Comparison of ENCODE assay signal across 1 cellular context in genomic region chr2:8625399-8626283, GRCh38.
TF ChIP-seq lines count a peak whose summit lies in the region.

No MANE protein-coding gene starts in this region.

TF ChIP-seq in HepG2, 621 proteins besides CTCF, POLR2A, EP300 and RAD21 (continued from another document and continues in another):
- TF ChIP-seq ATF6 (CRISPR knock-in tag; conservative IDR thresholded peaks at IDR 0.05) (0 out of 2 replicates have a peak, but pooled peaks have one; percentile 79), ONECUT2 (CRISPR knock-in tag; IDR thresholded peaks at IDR 0.05) (0 out of 2 replicates have a peak, but pooled peaks have one; percentile 30), ZNF598 (CRISPR knock-in tag; IDR thresholded peaks at IDR 0.05; ENCODE audit: borderline replicate concordance) (peak; percentile 83), ZNF275 (CRISPR knock-in tag; IDR thresholded peaks at IDR 0.05; ENCODE audit: borderline replicate concordance) (0 out of 2 replicates have a peak, but pooled peaks have one; percentile 47), PAX8 (CRISPR knock-in tag; IDR thresholded peaks at IDR 0.05; ENCODE audit: borderline replicate concordance) (no peak), HIVEP1 (CRISPR knock-in tag; IDR thresholded peaks at IDR 0.05) (peak; percentile 91; the same call in 1 of the 2 replicates), ZNF891 (CRISPR knock-in tag; IDR thresholded peaks at IDR 0.05) (peak; percentile 98), ZNF570 (CRISPR knock-in tag; IDR thresholded peaks at IDR 0.05; ENCODE audit: borderline replicate concordance) (0 out of 2 replicates have a peak, but pooled peaks have one; percentile 26), NFRKB (IDR thresholded peaks at IDR 0.05) (no peak), DZIP1 (CRISPR knock-in tag; IDR thresholded peaks at IDR 0.05) (peak; percentile 93), FOXO1 (CRISPR knock-in tag; IDR thresholded peaks at IDR 0.05) (peak; percentile 89), SIN3B (IDR thresholded peaks at IDR 0.05; ENCODE audit: low read length) (no peak), THAP9 (CRISPR knock-in tag; IDR thresholded peaks at IDR 0.05; ENCODE audit: borderline replicate concordance) (peak; percentile 85; the same call in 1 of the 2 replicates), ZBTB33 (CRISPR knock-in tag; IDR thresholded peaks at IDR 0.05) (peak; percentile 40; the same call in 1 of the 2 replicates), PBX3 (CRISPR knock-in tag; IDR thresholded peaks at IDR 0.05; ENCODE audit: borderline replicate concordance) (no peak), ATF4 (CRISPR knock-in tag; IDR thresholded peaks at IDR 0.05) (peak in 1 of 2 experiments; percentile 18; a peak in 1 of 4 replicates), TEF (CRISPR knock-in tag; IDR thresholded peaks at IDR 0.05) (no peak), XBP1 (CRISPR knock-in tag; IDR thresholded peaks at IDR 0.05) (peak; percentile 35; the same call in 1 of the 2 replicates), ZNF788 (CRISPR knock-in tag; IDR thresholded peaks at IDR 0.05; ENCODE audit: borderline replicate concordance) (peak; percentile 63), E2F1 (CRISPR knock-in tag; IDR thresholded peaks at IDR 0.05) (0 out of 2 replicates have a peak, but pooled peaks have one; percentile 13), SRY (CRISPR knock-in tag; IDR thresholded peaks at IDR 0.05) (peak; percentile 94; the same call in 1 of the 2 replicates), GTF2F1 (IDR thresholded peaks at IDR 0.05; ENCODE audit: low read length) (no peak), GFI1 (CRISPR knock-in tag; IDR thresholded peaks at IDR 0.05; ENCODE audit: borderline replicate concordance) (peak; percentile 72), ZNF781 (CRISPR knock-in tag; IDR thresholded peaks at IDR 0.05; ENCODE audit: borderline replicate concordance, not compliant biosample characterization) (peak; percentile 28), TBX3 (IDR thresholded peaks at IDR 0.05; ENCODE audit: borderline replicate concordance) (0 out of 2 replicates have a peak, but pooled peaks have one; percentile 24), ZNF589 (CRISPR knock-in tag; conservative IDR thresholded peaks at IDR 0.05) (no peak), JARID2 (CRISPR knock-in tag; IDR thresholded peaks at IDR 0.05; ENCODE audit: insufficient replicate concordance) (peak; percentile 34), MBNL3 (CRISPR knock-in tag; conservative IDR thresholded peaks at IDR 0.05) (no peak), STAG1 (CRISPR knock-in tag; IDR thresholded peaks at IDR 0.05) (peak; percentile 18), SUZ12 (IDR thresholded peaks at IDR 0.05; ENCODE audit: low read depth, low read length) (no peak), MTF2 (CRISPR knock-in tag; IDR thresholded peaks at IDR 0.05; ENCODE audit: borderline replicate concordance) (peak; percentile 94), KDM6A (CRISPR knock-in tag; IDR thresholded peaks at IDR 0.05; ENCODE audit: low read depth) (peak; percentile 70; the same call in 1 of the 2 replicates), E2F2 (CRISPR knock-in tag; IDR thresholded peaks at IDR 0.05; ENCODE audit: borderline replicate concordance) (no peak), ZNF225 (CRISPR knock-in tag; IDR thresholded peaks at IDR 0.05) (0 out of 2 replicates have a peak, but pooled peaks have one; percentile 85), ATF2 (CRISPR knock-in tag; IDR thresholded peaks at IDR 0.05) (peak; percentile 88; the same call in 1 of the 2 replicates), CAMTA2 (CRISPR knock-in tag; IDR thresholded peaks at IDR 0.05; ENCODE audit: borderline replicate concordance) (peak; percentile 98), BRD4 (CRISPR knock-in tag; IDR thresholded peaks at IDR 0.05) (peak; percentile 99), DNMT1 (CRISPR knock-in tag; IDR thresholded peaks at IDR 0.05) (peak; percentile 92), HCFC1 (IDR thresholded peaks at IDR 0.05; ENCODE audit: low read depth, low read length) (no peak), SRSF4 (IDR thresholded peaks at IDR 0.05; ENCODE audit: low read depth, low read length, poor library complexity, severe bottlenecking) (no peak), GATAD2A (CRISPR knock-in tag; IDR thresholded peaks at IDR 0.05) (peak; percentile 92), FOXC1 (CRISPR knock-in tag; IDR thresholded peaks at IDR 0.05; ENCODE audit: borderline replicate concordance) (peak; percentile 91; the same call in 1 of the 2 replicates)
